ENCODE assay signal across 12 cellular contexts in the genomic region with DNA sequence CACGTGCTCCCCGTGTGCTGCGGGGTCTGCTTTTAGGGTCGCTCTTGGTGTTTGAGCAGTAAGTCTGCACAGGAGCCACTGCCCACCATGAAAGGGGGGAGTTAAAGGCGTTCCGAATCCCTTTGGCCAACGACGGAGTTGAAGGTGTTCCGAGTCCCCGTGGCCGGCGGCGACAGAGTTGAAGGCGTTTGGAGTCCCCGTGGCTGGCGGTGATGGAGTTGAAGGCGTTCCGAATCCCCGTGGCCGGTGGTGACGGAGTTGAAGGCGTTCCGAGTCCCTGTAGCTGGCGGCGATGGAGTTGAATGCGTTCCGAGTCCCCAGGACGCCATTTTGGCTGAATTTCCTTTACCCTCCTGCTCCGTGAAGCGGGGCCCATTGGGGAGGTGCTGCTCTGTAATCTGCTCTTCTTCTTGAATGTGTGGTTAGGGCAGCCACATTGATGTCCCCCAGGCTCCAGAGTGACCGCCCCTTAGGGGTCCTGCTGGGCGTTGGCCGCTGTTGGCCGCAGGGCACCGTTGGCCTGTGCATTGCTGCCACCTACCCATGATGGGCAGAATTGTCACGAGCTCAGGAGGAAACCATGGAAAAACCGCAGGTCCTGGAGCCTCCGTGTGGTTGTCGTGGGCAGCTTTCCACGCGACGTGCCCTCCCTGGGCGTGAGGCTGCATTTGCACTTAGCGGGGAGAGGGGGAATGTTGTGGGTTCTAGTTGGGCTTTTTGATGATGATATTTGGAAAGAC.
DNase-seq lines count a peak whose midpoint lies in the region; ATAC-seq and TF ChIP-seq lines count a peak whose summit lies in the region.
"Had no signal": no experiment of that assay in that cellular context is flagged by ENCODE, and none has a peak within 500 bp of the region (broad histone marks: within the 10 kb centered on the region; RNA-seq: fewer than 3 reads in every experiment).

No MANE protein-coding gene starts in this region.

- H3K4me3 ChIP-seq in gastroesophageal sphincter = no peak overlapping the region
- H3K4me3 ChIP-seq: coronary artery had no signal

- peaks cover 0 to 9% (median 0%) of the 10 kb centered on the region in 3 donors for H3K4me1 ChIP-seq in gastroesophageal sphincter

- 94 to 96% methylated on average over 7 to 11 of the region's 44 CpGs for whole genome bisulfite sequencing in gastroesophageal sphincter (ENCODE audit: low coverage in 1 of 2), 2 donors

- TF ChIP-seq CTCF in VCaP (conservative IDR thresholded peaks at IDR 0.05) = no peak
- TF ChIP-seq CTCF in gastroesophageal sphincter (IDR thresholded peaks at IDR 0.05) = peak in 3 of 4 experiments; percentile 18 to 45 (median 39)

- no peaks in the 10 kb centered on the region for H3K9me3 ChIP-seq in gastroesophageal sphincter

- no peaks in the 10 kb centered on the region for H3K9me3 Mint-ChIP-seq in stimulated activated naive B cell treated with anti-CD40 and anti-IgM and Interleukin-4, amounts not matched to agents 10 μg/mL and 1 μg/mL and 100 μg/mL, for 72 hours
- H3K9me3 Mint-ChIP-seq in stimulated activated memory B cell treated with anti-CD40 and anti-IgM and Interleukin-4, amounts not matched to agents 10 μg/mL and 1 μg/mL and 100 μg/mL, for 72 hours = no peaks in the 10 kb centered on the region

- H3K36me3 Mint-ChIP-seq in stimulated activated naive B cell treated with anti-CD40 and anti-IgM and Interleukin-4, amounts not matched to agents 10 μg/mL and 1 μg/mL and 100 μg/mL, for 72 hours = peaks cover 55 to 67% of the 10 kb centered on the region in 2 donors
- peaks cover 29% of the 10 kb centered on the region for H3K36me3 Mint-ChIP-seq in stimulated activated memory B cell treated with anti-CD40 and anti-IgM and Interleukin-4, amounts not matched to agents 10 μg/mL and 1 μg/mL and 100 μg/mL, for 72 hours

- no peak for ATAC-seq in gastroesophageal sphincter
- no peak for ATAC-seq in stimulated activated naive B cell treated with anti-CD40 and anti-IgM and Interleukin-4, amounts not matched to agents 10 μg/mL and 1 μg/mL and 100 μg/mL, for 72 hours (replicated peaks)
- no peak for ATAC-seq in stimulated activated memory B cell treated with anti-CD40 and anti-IgM and Interleukin-4, amounts not matched to agents 10 μg/mL and 1 μg/mL and 100 μg/mL, for 72 hours

- H3K36me3 ChIP-seq in gastroesophageal sphincter = peaks cover 0 to 60% of the 10 kb centered on the region in 2 donors

- peak overlapping the region; percentile 56 for H3K27ac Mint-ChIP-seq in stimulated activated naive B cell treated with anti-CD40 and anti-IgM and Interleukin-4, amounts not matched to agents 10 μg/mL and 1 μg/mL and 100 μg/mL, for 72 hours
- no peak overlapping the region for H3K27ac Mint-ChIP-seq in stimulated activated memory B cell treated with anti-CD40 and anti-IgM and Interleukin-4, amounts not matched to agents 10 μg/mL and 1 μg/mL and 100 μg/mL, for 72 hours
- H3K27ac Mint-ChIP-seq: B cell had no signal

- peaks cover 0 to under 1% of the 10 kb centered on the region in 2 donors for H3K27me3 Mint-ChIP-seq in stimulated activated naive B cell treated with anti-CD40 and anti-IgM and Interleukin-4, amounts not matched to agents 10 μg/mL and 1 μg/mL and 100 μg/mL, for 72 hours
- no peaks in the 10 kb centered on the region for H3K27me3 Mint-ChIP-seq in stimulated activated memory B cell treated with anti-CD40 and anti-IgM and Interleukin-4, amounts not matched to agents 10 μg/mL and 1 μg/mL and 100 μg/mL, for 72 hours
- H3K27me3 Mint-ChIP-seq: B cell had no signal

- no peaks in the 10 kb centered on the region for H3K27me3 ChIP-seq in gastroesophageal sphincter

- H3K4me1 Mint-ChIP-seq in stimulated activated naive B cell treated with anti-CD40 and anti-IgM and Interleukin-4, amounts not matched to agents 10 μg/mL and 1 μg/mL and 100 μg/mL, for 72 hours = peaks cover 49 to 70% of the 10 kb centered on the region in 2 donors
- peaks cover 54% of the 10 kb centered on the region for H3K4me1 Mint-ChIP-seq in stimulated activated memory B cell treated with anti-CD40 and anti-IgM and Interleukin-4, amounts not matched to agents 10 μg/mL and 1 μg/mL and 100 μg/mL, for 72 hours

- TF ChIP-seq POLR2A in gastroesophageal sphincter (IDR thresholded peaks at IDR 0.05) = no peak

- no peak overlapping the region for H3K4me3 Mint-ChIP-seq in stimulated activated naive B cell treated with anti-CD40 and anti-IgM and Interleukin-4, amounts not matched to agents 10 μg/mL and 1 μg/mL and 100 μg/mL, for 72 hours
- no peak overlapping the region for H3K4me3 Mint-ChIP-seq in stimulated activated memory B cell treated with anti-CD40 and anti-IgM and Interleukin-4, amounts not matched to agents 10 μg/mL and 1 μg/mL and 100 μg/mL, for 72 hours
- H3K4me3 Mint-ChIP-seq: B cell had no signal

- DNase-seq in NCI-H345 (lab: John Stamatoyannopoulos, UW) = peak; percentile 38
- DNase-seq in NCI-H345 treated with DMSO at 0.1 percent for 48 hours (lab: John Stamatoyannopoulos, UW; ENCODE audit: unreplicated experiment) = no peak
- DNase-seq in stimulated activated naive B cell treated with anti-CD40 and anti-IgM and Interleukin-4, amounts not matched to agents 10 μg/mL and 1 μg/mL and 100 μg/mL, for 72 hours = no peak
- DNase-seq in NCI-H128 (lab: John Stamatoyannopoulos, UW; ENCODE audit: unreplicated experiment) = no peak
- no peak for DNase-seq in DMS79 treated with DMSO at 0.1 percent for 48 hours (lab: John Stamatoyannopoulos, UW)
- DNase-seq: stimulated activated naive CD4-positive, alpha-beta T cell had no signal

- TF ChIP-seq EP300 in gastroesophageal sphincter (IDR thresholded peaks at IDR 0.05) = no peak

- peak overlapping the region; percentile 60 for H3K27ac ChIP-seq in VCaP
- H3K27ac ChIP-seq in gastroesophageal sphincter = no peak overlapping the region
- H3K27ac ChIP-seq: KMS-11 had no signal
